In the genomic region with DNA sequence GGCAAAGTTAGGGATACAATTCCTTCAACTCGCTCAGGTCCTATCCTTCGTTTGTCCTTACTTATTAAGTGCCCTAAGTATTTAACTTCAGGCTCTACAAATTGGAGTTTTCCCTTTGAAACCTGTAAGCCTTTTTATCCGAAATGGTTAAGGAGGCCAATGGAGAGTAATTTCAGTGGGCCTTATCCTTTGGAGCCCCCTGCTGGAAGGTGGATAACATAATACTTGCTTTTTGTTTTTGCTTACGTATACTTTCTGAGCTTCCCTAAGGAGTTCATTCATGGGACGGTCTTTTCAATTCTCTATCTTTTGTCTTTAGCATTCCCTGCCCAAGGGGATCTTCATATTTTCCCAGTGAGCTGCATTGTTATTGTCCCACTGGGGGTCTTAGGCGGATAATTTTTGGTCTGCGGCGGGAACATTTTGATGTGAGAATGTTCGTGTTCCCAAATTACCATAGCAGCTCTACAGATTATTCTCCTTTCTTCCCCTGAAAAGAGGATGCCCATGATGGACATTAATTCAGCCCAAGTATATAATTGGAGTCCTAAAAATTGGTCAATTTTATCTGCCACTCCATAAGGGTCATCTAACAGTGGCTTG, we compare ENCODE assay signal across 8 cellular contexts. TPM values are rescaled to one million over a fixed set of nuclear protein-coding genes. Genes with fewer than 3 reads are reported as not detected.
DNase-seq lines count a peak whose midpoint lies in the region; ATAC-seq and TF ChIP-seq lines count a peak whose summit lies in the region.

No MANE protein-coding gene starts in this region.

- DNase-seq in activated CD8-positive, alpha-beta memory T cell treated with anti-CD3 and anti-CD28 coated beads, Interleukin-2, amount 50 U/mL, for 4 hours, result peak; percentile 20
- no peak for DNase-seq in activated CD8-positive, alpha-beta memory T cell treated with anti-CD3 and anti-CD28 coated beads, Interleukin-2, amount 50 U/mL, for 48 hours
- DNase-seq in NAMALWA (ENCODE audit: low spot score) (peak; percentile 69), foreskin keratinocyte (peak in 1 of 2 donors; percentile 13), osteoblast (ENCODE audit: insufficient read length, low spot score, missing footprints) (no peak), HuH-7.5 (ENCODE audit: low spot score) (no peak)

- H3K27ac ChIP-seq in foreskin keratinocyte, result no peak overlapping the region
- H3K27ac ChIP-seq in osteoblast (ENCODE audit: low read depth, low read length), result no peak overlapping the region

- no peaks in the 10 kb centered on the region for H3K79me2 ChIP-seq in osteoblast (ENCODE audit: insufficient read depth, low read length)

- H4K20me1 ChIP-seq in osteoblast (ENCODE audit: insufficient read depth, low read length), result no peaks in the 10 kb centered on the region

- H3K4me2 ChIP-seq in osteoblast (ENCODE audit: insufficient read depth, low read length), result no peak overlapping the region

- no peaks in the 10 kb centered on the region for H3K36me3 ChIP-seq in osteoblast (ENCODE audit: insufficient read depth, low read length)

- TF ChIP-seq CTCF in WI38 (IDR thresholded peaks at IDR 0.05; ENCODE audit: low read depth, low read length), result peak; percentile 31; the same call in 1 of the 2 replicates
- TF ChIP-seq CTCF in foreskin keratinocyte (conservative IDR thresholded peaks at IDR 0.05), result peak; percentile 71
- peak; percentile 74 for TF ChIP-seq CTCF in osteoblast (IDR thresholded peaks at IDR 0.05; ENCODE audit: extremely low read depth, low read depth, low read length)

- H3K4me3 ChIP-seq in WI38 (ENCODE audit: low read depth, low read length), result no peak overlapping the region
- no peak overlapping the region for H3K4me3 ChIP-seq in osteoblast (ENCODE audit: insufficient read depth, low read length)

- H3K27me3 ChIP-seq in foreskin keratinocyte, result peaks cover 3% of the 10 kb centered on the region
- H3K27me3 ChIP-seq in osteoblast (ENCODE audit: insufficient read depth, low read length), result no peaks in the 10 kb centered on the region

- H3K4me1 ChIP-seq in foreskin keratinocyte (no peaks in the 10 kb centered on the region), osteoblast (ENCODE audit: insufficient read depth, low read length) (no peaks in the 10 kb centered on the region)

- ATAC-seq in foreskin keratinocyte, result peak; percentile 57
- no peak for ATAC-seq in HG02798 (IDR thresholded peaks at IDR 0.05; ENCODE audit: poor library complexity, unreplicated experiment)

- H3K9me3 ChIP-seq in osteoblast (ENCODE audit: low read depth, low read length), result peaks cover 9% of the 10 kb centered on the region

- H2AFZ ChIP-seq in osteoblast (ENCODE audit: low read length), result no peak overlapping the region

RNA-seq across cellular contexts. Expression of a gene that starts 34.4 kb away (rescaled TPM):
- total RNA-seq in foreskin keratinocyte (28.3 and 29.5 TPM in 2 replicates), osteoblast (47.0 and 48.0 TPM in 2 replicates)
- 11.1 and 13.3 TPM in 2 replicates for polyA plus RNA-seq in foreskin keratinocyte

RNA-seq across cellular contexts. Expression of a gene that starts 41.3 kb away (rescaled TPM):
- total RNA-seq in foreskin keratinocyte (1.7 and 2.3 TPM in 2 replicates), osteoblast (under 0.01 and 0.59 TPM in 2 replicates)
- 0.75 TPM in 2 replicates for polyA plus RNA-seq in foreskin keratinocyte

Comparison
In these comparisons a context has a peak if more than half of its experiments do, and no peak if none do; other contexts are left out.
1. DNase-seq: peak in activated CD8-positive, alpha-beta memory T cell treated with anti-CD3 and anti-CD28 coated beads, Interleukin-2, amount 50 U/mL, for 4 hours (single experiment) and NAMALWA (single experiment); none in activated CD8-positive, alpha-beta memory T cell treated with anti-CD3 and anti-CD28 coated beads, Interleukin-2, amount 50 U/mL, for 48 hours (single experiment), osteoblast (single experiment) and HuH-7.5 (single experiment).
2. Peak in every context shown above with its lines, with median percentiles within 50 percentile points of each other: CTCF ChIP-seq.